8 cellular contexts compared by ENCODE assay signal in the genomic region with DNA sequence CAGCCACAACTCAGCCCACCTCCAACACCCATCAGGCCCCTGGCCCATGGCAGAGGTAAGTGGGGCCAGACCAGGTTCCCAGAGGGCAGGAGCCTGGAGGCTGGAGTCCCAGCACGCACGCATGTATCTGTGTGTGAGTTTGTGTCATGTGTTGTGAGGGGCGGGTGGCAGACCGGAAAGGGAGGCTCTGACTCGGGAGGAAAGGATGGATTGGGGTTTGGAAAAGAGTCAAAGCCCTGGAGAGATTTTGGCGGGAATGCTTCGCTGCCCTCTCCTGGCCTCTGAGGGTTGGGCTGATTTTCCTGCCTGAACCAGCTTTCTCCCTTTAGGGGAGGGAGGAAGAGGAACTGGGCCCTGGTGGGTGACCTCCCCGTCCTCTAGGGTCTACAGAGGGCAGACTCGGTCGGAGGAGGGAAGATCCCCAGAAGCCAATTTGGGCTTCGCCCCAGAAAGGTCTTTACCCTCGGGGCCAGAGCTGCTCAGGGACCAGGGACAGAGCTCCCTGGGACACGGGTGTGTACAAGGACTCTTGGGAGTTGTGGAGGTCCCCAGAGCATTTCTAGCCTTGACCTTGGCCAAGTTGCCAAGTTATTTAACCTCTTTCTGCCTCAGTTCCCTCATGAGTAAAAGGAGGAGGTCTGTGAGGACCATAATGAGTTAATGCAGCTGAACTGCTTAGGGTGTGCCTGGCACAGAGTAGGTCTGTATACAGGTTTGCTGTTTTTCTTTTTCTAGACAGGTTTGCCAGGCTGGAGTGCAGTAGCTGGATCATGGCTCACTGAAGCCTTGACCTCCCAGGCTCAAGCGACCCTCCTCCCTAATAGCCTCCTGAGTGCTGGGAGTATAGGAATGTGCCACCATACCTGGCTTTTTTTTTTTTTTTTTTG. TPM values are rescaled to one million over a fixed set of nuclear protein-coding genes. Genes with fewer than 3 reads are reported as not detected.
A peak's percentile ranks its signal among the peaks of the same experiment; 100 is the strongest.
DNase-seq lines count a peak whose midpoint lies in the region; ATAC-seq, FAIRE-seq and TF ChIP-seq lines count a peak whose summit lies in the region.

No MANE protein-coding gene starts in this region.

- no peaks in the 10 kb centered on the region for H3F3A ChIP-seq in Loucy (ENCODE audit: low read depth)

- H3K4me1 ChIP-seq in Loucy (ENCODE audit: insufficient read depth, low read length, poor library complexity, severe bottlenecking) = peaks cover 10% of the 10 kb centered on the region
- peaks cover 15 to 28% of the 10 kb centered on the region in 2 donors for H3K4me1 ChIP-seq in adrenal gland (replicated peaks in 1 of 2)
- peaks cover 62% of the 10 kb centered on the region for H3K4me1 ChIP-seq in keratinocyte (ENCODE audit: control insufficient read depth, extremely low read depth, insufficient read depth, low read length)
- H3K4me1 ChIP-seq in thyroid gland = peaks cover 2 to 31% of the 10 kb centered on the region in 2 donors

- dilution Hi-C loops in keratinocyte (cut with MboI; ENCODE audit: extremely low pct_ligation_motif_present, low sequenced_read_pairs) = no loop called here

- WGBS in adrenal gland, 4 donors = 12 to 17% (median 16%) methylated on average over 9 to 14 of the region's 14 CpGs
- WGBS in thyroid gland, 2 donors = 20 to 21% methylated on average over 9 to 12 of the region's 14 CpGs

- H3K4me2 ChIP-seq in Loucy (ENCODE audit: low read depth, low read length, poor library complexity, severe bottlenecking) = no peak overlapping the region
- peak overlapping the region; percentile 71 for H3K4me2 ChIP-seq in keratinocyte (ENCODE audit: control insufficient read depth, extremely low read depth, insufficient read depth, low read depth, low read length)

- intact Hi-C loops in adrenal gland (cut with DNase I) (no loop called here), thyroid gland (cut with DNase I) (no loop called here)
- intact Hi-C loops in activated CD8-positive, alpha-beta T cell treated with anti-CD3 and anti-CD28 coated beads for 36 hours (cut with micrococcal nuclease) = no loop called here

- FAIRE-seq in keratinocyte (lab: Jason Lieb, UNC) = peak; percentile 34

- POLR2A ChIA-PET in activated CD8-positive, alpha-beta T cell treated with anti-CD3 and anti-CD28 coated beads for 36 hours (lab: Charles Lee) = interaction anchor here (0.9 to 2.5 kb wide), 2 partner anchors 11 to 18 kb away, joined by 3 to 12 read pairs; partner anchors contain the start of gene FOSL1

- H3K27ac ChIP-seq in adrenal gland = peak overlapping the region in 2 of 5 donors; percentile 34 to 75
- peak overlapping the region; percentile 95 for H3K27ac ChIP-seq in keratinocyte (ENCODE audit: control insufficient read depth, insufficient read depth, low read length)
- no peak overlapping the region for H3K27ac ChIP-seq in thyroid gland

- CTCF ChIA-PET in activated CD8-positive, alpha-beta T cell treated with anti-CD3 and anti-CD28 coated beads for 36 hours (lab: Charles Lee) = interaction anchor here (1.2 to 1.5 kb wide), 2 partner anchors 11 to 27 kb away, joined by 3 read pairs; no protein-coding TSS in a partner anchor

- H3K27ac Mint-ChIP-seq in activated CD8-positive, alpha-beta T cell treated with anti-CD3 and anti-CD28 coated beads for 36 hours = no peak overlapping the region

- DNase-seq in Daoy (ENCODE audit: low read depth) = peak; percentile 96
- peak in 6 of 7 donors; percentile 23 to 52 (median 48) for DNase-seq in adrenal gland
- no peak for DNase-seq in keratinocyte (ENCODE audit: low read depth, low spot score)
- peak; percentile 73 for DNase-seq in ureter (ENCODE audit: low spot score)
- DNase-seq in activated CD8-positive, alpha-beta T cell treated with anti-CD3 and anti-CD28 coated beads for 36 hours = no peak
- DNase-seq in thyroid gland = no peak

- peaks cover 20% of the 10 kb centered on the region for H3K4me1 Mint-ChIP-seq in activated CD8-positive, alpha-beta T cell treated with anti-CD3 and anti-CD28 coated beads for 36 hours (ENCODE audit: low read depth)

- no peaks in the 10 kb centered on the region for H3K9me3 Mint-ChIP-seq in activated CD8-positive, alpha-beta T cell treated with anti-CD3 and anti-CD28 coated beads for 36 hours

- H3K4me3 ChIP-seq in Loucy (ENCODE audit: low read length, poor library complexity, severe bottlenecking) (no peak overlapping the region), adrenal gland (no peak overlapping the region), keratinocyte (ENCODE audit: control insufficient read depth in 2 of 3, extremely low read depth in 1 of 3, insufficient read depth in 2 of 3, low read depth in 1 of 3, low read length in 3 of 3) (peak overlapping the region in 2 of 3 experiments; percentile 22 to 48), thyroid gland (replicated peaks in 1 of 3) (no peak overlapping the region)

- H3K79me2 ChIP-seq in Loucy (ENCODE audit: insufficient read depth, low read length) (peaks cover 9% of the 10 kb centered on the region; the same call in 1 of the 2 replicates), keratinocyte (ENCODE audit: control insufficient read depth, insufficient read depth, low read length) (peaks cover 12% of the 10 kb centered on the region)

- peaks cover 4% of the 10 kb centered on the region for H3K36me3 Mint-ChIP-seq in activated CD8-positive, alpha-beta T cell treated with anti-CD3 and anti-CD28 coated beads for 36 hours (ENCODE audit: low read depth)

- H4K20me1 ChIP-seq in Loucy (ENCODE audit: insufficient read depth, low read length, poor library complexity, severe bottlenecking) = no peaks in the 10 kb centered on the region
- H4K20me1 ChIP-seq in keratinocyte (ENCODE audit: control insufficient read depth, extremely low read depth, insufficient read depth, low read length) = no peaks in the 10 kb centered on the region

- peaks cover 4% of the 10 kb centered on the region for H3K27me3 Mint-ChIP-seq in activated CD8-positive, alpha-beta T cell treated with anti-CD3 and anti-CD28 coated beads for 36 hours

- H3K9me2 ChIP-seq in Loucy (replicated peaks; ENCODE audit: low read depth, low read length) = no peaks in the 10 kb centered on the region

- H3K9me3 ChIP-seq in Loucy (ENCODE audit: insufficient read depth, low read depth, low read length) (no peaks in the 10 kb centered on the region), adrenal gland (replicated peaks in 1 of 3) (no peaks in the 10 kb centered on the region), keratinocyte (ENCODE audit: control insufficient read depth, low read depth, low read length) (no peaks in the 10 kb centered on the region), thyroid gland (no peaks in the 10 kb centered on the region)

- no peaks in the 10 kb centered on the region for H3K9me1 ChIP-seq in keratinocyte (ENCODE audit: control insufficient read depth, extremely low read depth, insufficient read depth, low read length)

- TF ChIP-seq CTCF in Loucy (conservative IDR thresholded peaks at IDR 0.05; ENCODE audit: low read length) (peak; percentile 42), adrenal gland (IDR thresholded peaks at IDR 0.05) (peak in 2 of 6 experiments; percentile 22), keratinocyte (optimal IDR thresholded peaks at IDR 0.05 in 1 of 3, IDR thresholded peaks at IDR 0.05 in 1 of 3, conservative IDR thresholded peaks at IDR 0.05 in 1 of 3; ENCODE audit: extremely low read depth in 1 of 3, insufficient read depth in 2 of 3, low read length in 3 of 3) (peak in 2 of 3 experiments; percentile 24 to 35), thyroid gland (IDR thresholded peaks at IDR 0.05) (peak in 1 of 6 experiments; percentile 16)
- TF ChIP-seq CTCF in activated CD8-positive, alpha-beta T cell treated with anti-CD3 and anti-CD28 coated beads for 36 hours (IDR thresholded peaks at IDR 0.05) = no peak

- H3K4me3 Mint-ChIP-seq in activated CD8-positive, alpha-beta T cell treated with anti-CD3 and anti-CD28 coated beads for 36 hours = no peak overlapping the region

- H2AFZ ChIP-seq in Loucy (ENCODE audit: low read length) (no peak overlapping the region), keratinocyte (ENCODE audit: control insufficient read depth, low read length) (no peak overlapping the region)

- ATAC-seq in activated CD8-positive, alpha-beta T cell treated with anti-CD3 and anti-CD28 coated beads for 36 hours = no peak
- ATAC-seq in HG03108 (IDR thresholded peaks at IDR 0.05; ENCODE audit: unreplicated experiment) = no peak

- no peaks in the 10 kb centered on the region for H3K27me3 ChIP-seq in Loucy (ENCODE audit: insufficient read depth, low read length, poor library complexity, severe bottlenecking)
- H3K27me3 ChIP-seq in adrenal gland = no peaks in the 10 kb centered on the region
- no peaks in the 10 kb centered on the region for H3K27me3 ChIP-seq in keratinocyte (ENCODE audit: control insufficient read depth, extremely low read depth, insufficient read depth, low read length)
- H3K27me3 ChIP-seq in thyroid gland = no peaks in the 10 kb centered on the region

- no peaks in the 10 kb centered on the region for H3K36me3 ChIP-seq in Loucy (ENCODE audit: insufficient read depth, low read length)
- no peaks in the 10 kb centered on the region for H3K36me3 ChIP-seq in adrenal gland (replicated peaks in 1 of 2)
- H3K36me3 ChIP-seq in keratinocyte (ENCODE audit: control insufficient read depth in 2 of 2, extremely low read depth in 1 of 2, insufficient read depth in 2 of 2, low read length in 2 of 2) = no peaks in the 10 kb centered on the region
- H3K36me3 ChIP-seq in thyroid gland = no peaks in the 10 kb centered on the region

- TF ChIP-seq POLR2A in adrenal gland (IDR thresholded peaks at IDR 0.05) = no peak
- no peak for TF ChIP-seq POLR2A in thyroid gland (IDR thresholded peaks at IDR 0.05)

- H3K9ac ChIP-seq in Loucy (ENCODE audit: low read depth, low read length, poor library complexity, severe bottlenecking) (no peak overlapping the region), keratinocyte (ENCODE audit: control insufficient read depth, extremely low read depth, insufficient read depth, low read length) (peak overlapping the region; percentile 86)

RNA-seq across cellular contexts. Expression of gene C11orf68, which starts 6.9 kb away (rescaled TPM):
- 12.5 and 19.1 TPM in 2 replicates for total RNA-seq in Daoy (2014; rRNA removed; shearing (Covaris generic))
- total RNA-seq in adrenal gland (10 to 100 TPM; 11.5 to 51.9 (median 26.9) TPM), ureter (28.9 TPM), thyroid gland (10 to 100 TPM; 17.7 to 27.1 (median 20.9) TPM)
- polyA plus RNA-seq in adrenal gland (10 to 100 TPM; 22.9 to 32.4 (median 32.4) TPM), keratinocyte (18.4 to 30.9 TPM (median 25.0 TPM) in 3 replicates)
- polyA plus RNA-seq in keratinocyte (2011; ENCODE audit: low read depth) = 1.4 TPM
- polyA plus RNA-seq in keratinocyte (2011; cell fraction: cytosol; rRNA removed) = 28.7 and 36.0 TPM in 2 replicates
- 33.6 and 47.2 TPM in 2 replicates for polyA plus RNA-seq in keratinocyte (2011; cell fraction: nucleus; rRNA removed)
- polyA plus RNA-seq in keratinocyte (2012; ENCODE audit: low replicate concordance) = 26.6 and 37.1 TPM in 2 replicates
- polyA minus RNA-seq in keratinocyte = 18.3 to 56.3 TPM (median 27.3 TPM) in 3 replicates
- 47.8 TPM for polyA minus RNA-seq in keratinocyte (2011; cell fraction: cytosol; rRNA and poly(A)+ RNA removed)
- 15.0 and 15.4 TPM in 2 replicates for polyA minus RNA-seq in keratinocyte (2011; cell fraction: nucleus; rRNA and poly(A)+ RNA removed)
- total RNA-seq in activated CD8-positive, alpha-beta T cell treated with anti-CD3 and anti-CD28 coated beads for 36 hours = 10 to 100 TPM; 26.2 to 26.3 TPM

RNA-seq across cellular contexts. Expression of gene DRAP1, which starts 7.3 kb away (rescaled TPM):
- total RNA-seq in Daoy (2014; rRNA removed; shearing (Covaris generic)) = 267 and 294 TPM in 2 replicates
- total RNA-seq in adrenal gland = 100 to 1,000 TPM in 2 of 8 donors, 10 to 100 TPM in 6; 75.8 to 111 (median 90.1) TPM
- 100 to 1,000 TPM in 2 of 3 donors, 10 to 100 TPM in 1; 63.7 to 269 (median 267) TPM for polyA plus RNA-seq in adrenal gland
- 135 to 175 TPM (median 138 TPM) in 3 replicates for polyA plus RNA-seq in keratinocyte
- polyA plus RNA-seq in keratinocyte (2011; ENCODE audit: low read depth) = 117 TPM
- 70.3 and 209 TPM in 2 replicates for polyA plus RNA-seq in keratinocyte (2011; cell fraction: cytosol; rRNA removed)
- 81.8 and 104 TPM in 2 replicates for polyA plus RNA-seq in keratinocyte (2011; cell fraction: nucleus; rRNA removed)
- 279 and 338 TPM in 2 replicates for polyA plus RNA-seq in keratinocyte (2012; ENCODE audit: low replicate concordance)
- polyA minus RNA-seq in keratinocyte = 23.8 to 86.3 TPM (median 25.4 TPM) in 3 replicates
- polyA minus RNA-seq in keratinocyte (2011; cell fraction: cytosol; rRNA and poly(A)+ RNA removed) = 89.4 TPM
- 15.5 and 15.6 TPM in 2 replicates for polyA minus RNA-seq in keratinocyte (2011; cell fraction: nucleus; rRNA and poly(A)+ RNA removed)
- 54.0 TPM for total RNA-seq in ureter
- total RNA-seq in activated CD8-positive, alpha-beta T cell treated with anti-CD3 and anti-CD28 coated beads for 36 hours = 100 to 1,000 TPM; 135 TPM
- total RNA-seq in thyroid gland = 100 to 1,000 TPM in 3 of 4 donors, 10 to 100 TPM in 1; 82.0 to 184 (median 132) TPM

RNA-seq across cellular contexts. Expression of gene FOSL1, which starts 11.7 kb away (rescaled TPM):
- 54.0 and 59.3 TPM in 2 replicates for total RNA-seq in Daoy (2014; rRNA removed; shearing (Covaris generic))
- 10 to 100 TPM in 1 of 8 donors, 1 to 10 TPM in 7; 2.7 to 34.4 (median 4.0) TPM for total RNA-seq in adrenal gland
- 10 to 100 TPM; 12.0 to 32.4 (median 12.7) TPM for polyA plus RNA-seq in adrenal gland
- polyA plus RNA-seq in keratinocyte = 9.4 to 25.3 TPM (median 21.8 TPM) in 3 replicates
- 38.5 TPM for polyA plus RNA-seq in keratinocyte (2011; ENCODE audit: low read depth)
- polyA plus RNA-seq in keratinocyte (2011; cell fraction: cytosol; rRNA removed) = 21.6 and 35.0 TPM in 2 replicates
- polyA plus RNA-seq in keratinocyte (2011; cell fraction: nucleus; rRNA removed) = 43.0 and 46.2 TPM in 2 replicates
- polyA plus RNA-seq in keratinocyte (2012; ENCODE audit: low replicate concordance) = 60.1 and 130 TPM in 2 replicates
- 15.0 to 229 TPM (median 21.9 TPM) in 3 replicates for polyA minus RNA-seq in keratinocyte
- 43.5 TPM for polyA minus RNA-seq in keratinocyte (2011; cell fraction: cytosol; rRNA and poly(A)+ RNA removed)
- 14.2 and 21.5 TPM in 2 replicates for polyA minus RNA-seq in keratinocyte (2011; cell fraction: nucleus; rRNA and poly(A)+ RNA removed)
- 4.5 TPM for total RNA-seq in ureter
- total RNA-seq in activated CD8-positive, alpha-beta T cell treated with anti-CD3 and anti-CD28 coated beads for 36 hours = 10 to 100 TPM in 1 of 2 experiments, 1 to 10 TPM in 1; 9.9 to 10.2 TPM
- total RNA-seq in thyroid gland = 1 to 10 TPM in 3 of 4 donors, under 1 TPM in 1; 0.33 to 1.6 (median 1.5) TPM

RNA-seq across cellular contexts. Expression of gene CCDC85B, which starts 21.5 kb away (rescaled TPM):
- 43.7 and 61.0 TPM in 2 replicates for total RNA-seq in Daoy (2014; rRNA removed; shearing (Covaris generic))
- total RNA-seq in adrenal gland (100 to 1,000 TPM in 2 of 8 donors, 10 to 100 TPM in 6; 30.9 to 162 (median 66.0) TPM), ureter (20.5 TPM), thyroid gland (10 to 100 TPM; 29.8 to 73.8 (median 42.9) TPM)
- polyA plus RNA-seq in adrenal gland (100 to 1,000 TPM in 1 of 3 donors, 10 to 100 TPM in 1, under 1 TPM in 1; 0.16 to 124 (median 57.6) TPM), keratinocyte (4.1 to 6.8 TPM (median 6.0 TPM) in 3 replicates)
- 3.4 TPM for polyA plus RNA-seq in keratinocyte (2011; ENCODE audit: low read depth)
- 2.0 and 12.5 TPM in 2 replicates for polyA plus RNA-seq in keratinocyte (2011; cell fraction: cytosol; rRNA removed)
- 2.0 and 4.4 TPM in 2 replicates for polyA plus RNA-seq in keratinocyte (2011; cell fraction: nucleus; rRNA removed)
- 18.1 and 48.7 TPM in 2 replicates for polyA plus RNA-seq in keratinocyte (2012; ENCODE audit: low replicate concordance)
- polyA minus RNA-seq in keratinocyte = 0.30 to 1.3 TPM in 2 of 3 replicates, not detected in the other
- 35.3 TPM for polyA minus RNA-seq in keratinocyte (2011; cell fraction: cytosol; rRNA and poly(A)+ RNA removed)
- 2.5 and 5.2 TPM in 2 replicates for polyA minus RNA-seq in keratinocyte (2011; cell fraction: nucleus; rRNA and poly(A)+ RNA removed)
- 10 to 100 TPM; 68.8 to 72.4 TPM for total RNA-seq in activated CD8-positive, alpha-beta T cell treated with anti-CD3 and anti-CD28 coated beads for 36 hours

RNA-seq across cellular contexts. Expression of gene FIBP, which starts 23.7 kb away (rescaled TPM):
- 104 and 124 TPM in 2 replicates for total RNA-seq in Daoy (2014; rRNA removed; shearing (Covaris generic))
- total RNA-seq in adrenal gland (100 to 1,000 TPM in 2 of 8 donors, 10 to 100 TPM in 6; 57.9 to 183 (median 72.5) TPM), ureter (60.2 TPM), thyroid gland (100 to 1,000 TPM in 2 of 4 donors, 10 to 100 TPM in 2; 65.9 to 128 (median 109) TPM)
- polyA plus RNA-seq in adrenal gland (10 to 100 TPM; 71.3 to 87.4 (median 72.5) TPM), keratinocyte (83.0 to 104 TPM (median 95.1 TPM) in 3 replicates)
- polyA plus RNA-seq in keratinocyte (2011; ENCODE audit: low read depth) = 22.0 TPM
- polyA plus RNA-seq in keratinocyte (2011; cell fraction: cytosol; rRNA removed) = 93.5 and 140 TPM in 2 replicates
- polyA plus RNA-seq in keratinocyte (2011; cell fraction: nucleus; rRNA removed) = 46.6 and 47.5 TPM in 2 replicates
- polyA plus RNA-seq in keratinocyte (2012; ENCODE audit: low replicate concordance) = 72.0 and 94.4 TPM in 2 replicates
- 85.8 to 127 TPM (median 106 TPM) in 3 replicates for polyA minus RNA-seq in keratinocyte
- polyA minus RNA-seq in keratinocyte (2011; cell fraction: cytosol; rRNA and poly(A)+ RNA removed) = 169 TPM
- 40.3 and 41.0 TPM in 2 replicates for polyA minus RNA-seq in keratinocyte (2011; cell fraction: nucleus; rRNA and poly(A)+ RNA removed)
- 10 to 100 TPM; 78.8 to 79.9 TPM for total RNA-seq in activated CD8-positive, alpha-beta T cell treated with anti-CD3 and anti-CD28 coated beads for 36 hours

Comparison
In these comparisons a context has a peak if more than half of its experiments do, and no peak if none do; other contexts are left out.
1. DNase-seq: peak in Daoy (single experiment), adrenal gland (6 of 7) and ureter (single experiment); none in keratinocyte (single experiment), activated CD8-positive, alpha-beta T cell treated with anti-CD3 and anti-CD28 coated beads for 36 hours (single experiment) and thyroid gland (0 of 2).
2. H3K4me3 ChIP-seq: peak in keratinocyte (2 of 3); none in Loucy (single experiment), adrenal gland (0 of 4) and thyroid gland (0 of 3).